ENCODE assay signal across 14 cellular contexts in genomic region chr3:187042874-187043458, GRCh38.
A peak's percentile ranks its signal among the peaks of the same experiment; 100 is the strongest.
DNase-seq lines count a peak whose midpoint lies in the region; ATAC-seq and TF ChIP-seq lines count a peak whose summit lies in the region.
"Had no signal": no experiment of that assay in that cellular context is flagged by ENCODE, and none has a peak within 500 bp of the region (broad histone marks: within the 10 kb centered on the region; RNA-seq: fewer than 3 reads in every experiment).

No MANE protein-coding gene starts in this region.

- no peak overlapping the region for H2BK20ac ChIP-seq in H9 (ENCODE audit: low read depth, low read length, poor library complexity, severe bottlenecking)

- H3K4me3 ChIP-seq in coronary artery, result no peak overlapping the region

- no peak overlapping the region for H2BK15ac ChIP-seq in H9 (ENCODE audit: low read depth, low read length)

- peaks cover 89% of the 10 kb centered on the region for H3K36me3 Mint-ChIP-seq in activated CD4-positive, alpha-beta T cell treated with anti-CD3 and anti-CD28 coated beads for 36 hours (ENCODE audit: low read depth)
- H3K36me3 Mint-ChIP-seq in H9 (ENCODE audit: insufficient read depth in 1 of 3, low read depth in 3 of 3), result peaks cover 58 to 91% (median 89%) of the 10 kb centered on the region in 3 experiments
- H3K36me3 Mint-ChIP-seq in activated naive CD8-positive, alpha-beta T cell, result peaks cover 44% of the 10 kb centered on the region
- H3K36me3 Mint-ChIP-seq in natural killer cell, result peaks cover 17% of the 10 kb centered on the region

- no peak overlapping the region for H2BK5ac ChIP-seq in H9 (ENCODE audit: insufficient read length, low read length)

- no peak for ATAC-seq in activated CD4-positive, alpha-beta T cell treated with anti-CD3 and anti-CD28 coated beads for 36 hours
- no peak for ATAC-seq in natural killer cell

- H4K5ac ChIP-seq in H9 (ENCODE audit: insufficient read length, low read depth, low read length), result no peak overlapping the region

- no peak overlapping the region for H3K18ac ChIP-seq in H9 (ENCODE audit: insufficient read length, low read depth, low read length)

- no peak overlapping the region for H3K23ac ChIP-seq in H9 (ENCODE audit: insufficient read length, low read depth, low read length)

- CTCF ChIA-PET in activated CD4-positive, alpha-beta T cell treated with anti-CD3 and anti-CD28 coated beads for 36 hours (lab: Charles Lee), result no interaction called here

- H3K56ac ChIP-seq in H9 (ENCODE audit: insufficient read length, low read depth, low read length), result no peak overlapping the region

- H3T11ph ChIP-seq in H9 (ENCODE audit: low read length), result no peak overlapping the region

- TF ChIP-seq CTCF in H9 (conservative IDR thresholded peaks at IDR 0.05) (no peak), natural killer cell (IDR thresholded peaks at IDR 0.05) (no peak), coronary artery (IDR thresholded peaks at IDR 0.05) (no peak)

- H3K4me3 Mint-ChIP-seq in activated CD4-positive, alpha-beta T cell treated with anti-CD3 and anti-CD28 coated beads for 36 hours, result peak overlapping the region; percentile 42
- H3K4me3 Mint-ChIP-seq in H9 (no peak overlapping the region), natural killer cell (no peak overlapping the region)
- H3K4me3 Mint-ChIP-seq in activated naive CD8-positive, alpha-beta T cell, result peak overlapping the region; percentile 80

- no peak overlapping the region for H3K4me2 ChIP-seq in H9 (ENCODE audit: insufficient read depth, insufficient read length, low read length)

- H3K79me1 ChIP-seq in H9 (ENCODE audit: insufficient read depth, low read depth, low read length, poor library complexity, severe bottlenecking), result peaks cover 5% of the 10 kb centered on the region

- no peaks in the 10 kb centered on the region for H3K9me3 ChIP-seq in H9 (ENCODE audit: control insufficient read depth, low read depth, low read length)

- POLR2A ChIA-PET in activated CD4-positive, alpha-beta T cell treated with anti-CD3 and anti-CD28 coated beads for 36 hours (lab: Charles Lee), result no interaction called here

- no peak overlapping the region for H3K14ac ChIP-seq in H9 (ENCODE audit: insufficient read depth, low read length)

- no peak overlapping the region for H2AFZ ChIP-seq in H9 (ENCODE audit: low read length)

- H3K79me2 ChIP-seq in H9 (ENCODE audit: insufficient read depth, low read length), result no peaks in the 10 kb centered on the region

- peaks cover 90% of the 10 kb centered on the region for H3K4me1 Mint-ChIP-seq in activated CD4-positive, alpha-beta T cell treated with anti-CD3 and anti-CD28 coated beads for 36 hours
- H3K4me1 Mint-ChIP-seq in H9, result no peaks in the 10 kb centered on the region
- peaks cover 89% of the 10 kb centered on the region for H3K4me1 Mint-ChIP-seq in activated naive CD8-positive, alpha-beta T cell (ENCODE audit: low read depth)
- peaks cover 54 to 68% of the 10 kb centered on the region in 2 donors for H3K4me1 Mint-ChIP-seq in natural killer cell

- H3K27ac ChIP-seq in H9 (ENCODE audit: insufficient read length, low read depth, low read length), result no peak overlapping the region
- H3K27ac ChIP-seq in coronary artery, result peak overlapping the region in 1 of 2 donors; percentile 20

- peaks cover 2% of the 10 kb centered on the region for H3K9me3 Mint-ChIP-seq in activated CD4-positive, alpha-beta T cell treated with anti-CD3 and anti-CD28 coated beads for 36 hours (ENCODE audit: low read depth)
- peaks cover 0 to 5% of the 10 kb centered on the region in 2 experiments; a peak in 2 of 5 replicates for H3K9me3 Mint-ChIP-seq in H9
- no peaks in the 10 kb centered on the region for H3K9me3 Mint-ChIP-seq in activated naive CD8-positive, alpha-beta T cell (ENCODE audit: low read depth)
- H3K9me3 Mint-ChIP-seq in natural killer cell, result peaks cover 0 to 2% of the 10 kb centered on the region in 2 donors

- H4K91ac ChIP-seq in H9 (ENCODE audit: insufficient read length, low read depth, low read length), result no peak overlapping the region

- H3K27ac Mint-ChIP-seq in activated CD4-positive, alpha-beta T cell treated with anti-CD3 and anti-CD28 coated beads for 36 hours, result peak overlapping the region; percentile 95
- H3K27ac Mint-ChIP-seq in H9, result peak overlapping the region; percentile 17 to 68 (median 64); a peak in 3 of 7 replicates
- peak overlapping the region; percentile 97 for H3K27ac Mint-ChIP-seq in activated naive CD8-positive, alpha-beta T cell
- peak overlapping the region; percentile 91 to 95 for H3K27ac Mint-ChIP-seq in natural killer cell

- no peak overlapping the region for H2BK12ac ChIP-seq in H9 (ENCODE audit: insufficient read length, low read depth, low read length)

- H3K4me1 ChIP-seq in H9 (ENCODE audit: insufficient read depth, low read length), result no peaks in the 10 kb centered on the region

- H2AK5ac ChIP-seq in H9 (ENCODE audit: insufficient read length, low read length), result no peak overlapping the region

- no peak overlapping the region for H4K8ac ChIP-seq in H9 (replicated peaks; ENCODE audit: insufficient read length, low read depth, low read length)

- no peak overlapping the region for H3K9ac ChIP-seq in H9 (ENCODE audit: extremely low read depth, insufficient read length, low read length)

- no peak for DNase-seq in activated CD4-positive, alpha-beta T cell treated with anti-CD3 and anti-CD28 coated beads for 36 hours
- DNase-seq in activated CD4-positive, alpha-beta T cell treated with anti-CD3 and anti-CD28 coated beads for 1 hour, result no peak
- DNase-seq in H9 (no peak), natural killer cell (no peak), Ammon's horn (ENCODE audit: low spot score) (no peak), NCI-H748 treated with DMSO at 0.1 percent for 48 hours (lab: John Stamatoyannopoulos, UW) (no peak), coronary artery (ENCODE audit: low spot score) (no peak)
- DNase-seq: foreskin fibroblast, mesenchymal stem cell, NCI-H1694 treated with DMSO at 0.1 percent for 48 hours, NCI-H69, occipital lobe, T-helper 9 cell had no signal

- H3K27me3 ChIP-seq in H9 (ENCODE audit: insufficient read depth, low read length), result no peaks in the 10 kb centered on the region

- intact Hi-C loops in activated CD4-positive, alpha-beta T cell treated with anti-CD3 and anti-CD28 coated beads for 36 hours (cut with DNase I, micrococcal nuclease), result loop anchor here (5.0 kb wide), 4 partner anchors 41 to 1106 kb away; partner anchors contain the start of genes ST6GAL1 (in 2 of the 2) and TRA2B (in 1 of the 2)
- intact Hi-C loops in natural killer cell (cut with micrococcal nuclease), result no loop called here

- no CpG with 5 or more reads among the region's 8 CpGs for WGBS in H9 (ENCODE audit: extremely low coverage, insufficient read length, low lambda C conversion rate)

- H3K4ac ChIP-seq in H9 (ENCODE audit: low read depth, low read length), result no peak overlapping the region

- no peaks in the 10 kb centered on the region for H3K23me2 ChIP-seq in H9 (ENCODE audit: insufficient read length, low read depth, low read length, poor library complexity, severe bottlenecking)

- H3K27me3 Mint-ChIP-seq in activated CD4-positive, alpha-beta T cell treated with anti-CD3 and anti-CD28 coated beads for 36 hours, result no peaks in the 10 kb centered on the region
- no peaks in the 10 kb centered on the region for H3K27me3 Mint-ChIP-seq in H9 (ENCODE audit: low read depth)
- no peaks in the 10 kb centered on the region for H3K27me3 Mint-ChIP-seq in activated naive CD8-positive, alpha-beta T cell
- no peaks in the 10 kb centered on the region for H3K27me3 Mint-ChIP-seq in natural killer cell (ENCODE audit: low read depth in 2 of 2)

- H2BK120ac ChIP-seq in H9 (ENCODE audit: low read depth, low read length, poor library complexity, severe bottlenecking), result no peak overlapping the region

- H4K20me1 ChIP-seq in H9 (ENCODE audit: control insufficient read depth, insufficient read depth, insufficient read length), result no peaks in the 10 kb centered on the region

Comparison
In these comparisons a context has a peak if more than half of its experiments do, and no peak if none do; other contexts are left out.
1. H3K4me3 Mint-ChIP-seq: peak in activated CD4-positive, alpha-beta T cell treated with anti-CD3 and anti-CD28 coated beads for 36 hours (single experiment) and activated naive CD8-positive, alpha-beta T cell (single experiment); none in H9 (0 of 2) and natural killer cell (single experiment).
2. Peak in every context shown above with its lines, with median percentiles within 50 percentile points of each other: H3K27ac Mint-ChIP-seq.